9 cellular contexts compared by ENCODE assay signal in genomic region chr3:100603449-100603848, GRCh38. TPM values are rescaled to one million over a fixed set of nuclear protein-coding genes. Genes with fewer than 3 reads are reported as not detected.
DNase-seq lines count a peak whose midpoint lies in the region; ATAC-seq and TF ChIP-seq lines count a peak whose summit lies in the region.
"Had no signal": no experiment of that assay in that cellular context is flagged by ENCODE, and none has a peak within 500 bp of the region (broad histone marks: within the 10 kb centered on the region; RNA-seq: fewer than 3 reads in every experiment).

No MANE protein-coding gene starts in this region.

- H3K4me3 ChIP-seq in DND-41 (ENCODE audit: low read depth in 1 of 2, low read length in 2 of 2) (no peak overlapping the region), left ventricle myocardium inferior (peak overlapping the region; percentile 12), subcutaneous abdominal adipose tissue (ENCODE audit: low read depth in 1 of 5, low read length in 5 of 5) (peak overlapping the region in 3 of 5 donors; percentile 27 to 40 (median 35))

- H3K9me3 ChIP-seq in DND-41 (ENCODE audit: insufficient read depth, low read length, severe bottlenecking) (no peaks in the 10 kb centered on the region), left ventricle myocardium inferior (replicated peaks) (no peaks in the 10 kb centered on the region), subcutaneous abdominal adipose tissue (ENCODE audit: control insufficient read depth in 5 of 5, low read length in 5 of 5) (no peaks in the 10 kb centered on the region)
- H3K9me3 ChIP-seq: upper lobe of left lung had no signal

- no peak overlapping the region for H3K27ac ChIP-seq in DND-41 (ENCODE audit: low read length)
- no peak overlapping the region for H3K27ac ChIP-seq in left ventricle myocardium inferior (replicated peaks)
- H3K27ac ChIP-seq in subcutaneous abdominal adipose tissue (ENCODE audit: low read depth, low read length) = no peak overlapping the region

- no peak overlapping the region for H3K9ac ChIP-seq in DND-41 (ENCODE audit: low read depth, low read length)
- peak overlapping the region in 1 of 5 donors; percentile 35 for H3K9ac ChIP-seq in subcutaneous abdominal adipose tissue (ENCODE audit: low read length in 5 of 5)

- H3K4me1 ChIP-seq in DND-41 (ENCODE audit: insufficient read depth, low read length) (peaks cover 29% of the 10 kb centered on the region), left ventricle myocardium inferior (peaks cover 7% of the 10 kb centered on the region), subcutaneous abdominal adipose tissue (ENCODE audit: control insufficient read depth in 5 of 5, insufficient read depth in 5 of 5, low read length in 5 of 5) (peaks cover 0 to 11% (median 6%) of the 10 kb centered on the region in 5 donors)

- H4K20me1 ChIP-seq in DND-41 (ENCODE audit: insufficient read depth, low read length) = no peaks in the 10 kb centered on the region

- H3K27me3 ChIP-seq in DND-41 (ENCODE audit: insufficient read depth, low read length, poor library complexity) (no peaks in the 10 kb centered on the region), left ventricle myocardium inferior (ENCODE audit: low read depth) (peaks cover 4% of the 10 kb centered on the region), subcutaneous abdominal adipose tissue (ENCODE audit: control insufficient read depth in 5 of 5, insufficient read depth in 4 of 5, low read length in 5 of 5) (peaks cover 0 to 3% (median 0%) of the 10 kb centered on the region in 5 donors)
- H3K27me3 ChIP-seq: upper lobe of left lung had no signal

- peak; percentile 53 for TF ChIP-seq CTCF in DND-41 (IDR thresholded peaks at IDR 0.05; ENCODE audit: borderline replicate concordance, extremely low read depth, low read length, poor library complexity, severe bottlenecking)
- peak; percentile 47 for TF ChIP-seq CTCF in left ventricle myocardium inferior (IDR thresholded peaks at IDR 0.05; ENCODE audit: borderline replicate concordance)

- H3K36me3 ChIP-seq in DND-41 (ENCODE audit: insufficient read depth, low read length) (no peaks in the 10 kb centered on the region), left ventricle myocardium inferior (no peaks in the 10 kb centered on the region), subcutaneous abdominal adipose tissue (ENCODE audit: control insufficient read depth in 5 of 5, insufficient read depth in 5 of 5, low read length in 5 of 5) (no peaks in the 10 kb centered on the region)
- H3K36me3 ChIP-seq: upper lobe of left lung had no signal

- DNase-seq in DND-41 = peak; percentile 11
- DNase-seq in UCSD-AML1 (lab: John Stamatoyannopoulos, UW; ENCODE audit: unreplicated experiment) = peak; percentile 18
- DNase-seq in left ventricle myocardium inferior = no peak
- no peak for DNase-seq in cortex of kidney (lab: John Stamatoyannopoulos, UW)
- DNase-seq in activated CD8-positive, alpha-beta memory T cell treated with anti-CD3 and anti-CD28 coated beads, Interleukin-2, amount 50 U/mL, for 48 hours = no peak
- DNase-seq: upper lobe of left lung had no signal

- H2AFZ ChIP-seq in DND-41 (ENCODE audit: low read depth, low read length) = no peak overlapping the region

- intact Hi-C loops in left ventricle myocardium inferior (cut with micrococcal nuclease) = no loop called here

- no peaks in the 10 kb centered on the region for H3K79me2 ChIP-seq in DND-41 (ENCODE audit: insufficient read depth, low read length)

- no peak overlapping the region for H3K4me2 ChIP-seq in DND-41 (ENCODE audit: insufficient read depth, low read length)

- no peak for ATAC-seq in DND-41 (ENCODE audit: insufficient read depth, low read depth)
- peak; percentile 29 for ATAC-seq in GM19452 (IDR thresholded peaks at IDR 0.05; ENCODE audit: unreplicated experiment)
- peak; percentile 30 for ATAC-seq in HG03565 (IDR thresholded peaks at IDR 0.05; ENCODE audit: unreplicated experiment)

RNA-seq across cellular contexts. Expression of gene ADGRG7, which starts 6.0 kb away (rescaled TPM):
- not detected for total RNA-seq in left ventricle myocardium inferior
- total RNA-seq: upper lobe of left lung had no signal

Comparison
In these comparisons a context has a peak if more than half of its experiments do, and no peak if none do; other contexts are left out.
1. DNase-seq: peak in DND-41 (single experiment) and UCSD-AML1 (single experiment); none in left ventricle myocardium inferior (single experiment), cortex of kidney (single experiment) and activated CD8-positive, alpha-beta memory T cell treated with anti-CD3 and anti-CD28 coated beads, Interleukin-2, amount 50 U/mL, for 48 hours (single experiment).
2. H3K4me3 ChIP-seq: peak in left ventricle myocardium inferior (single experiment) and subcutaneous abdominal adipose tissue (3 of 5); none in DND-41 (0 of 2).